In genomic region chr18:35707247-35707646, GRCh38 we compare ENCODE assay signal across 23 cellular contexts.
"Had no signal": no experiment of that assay in that cellular context is flagged by ENCODE, and none has a peak within 500 bp of the region (broad histone marks: within the 10 kb centered on the region; RNA-seq: fewer than 3 reads in every experiment).

No MANE protein-coding gene starts in this region.

- H3K4me3 Mint-ChIP-seq: activated CD8-positive, alpha-beta T cell treated with anti-CD3 and anti-CD28 coated beads for 36 hours; activated naive CD4-positive, alpha-beta T cell treated with anti-CD3 and anti-CD28 coated beads, Interleukin-2, amount 10 ng/mL, durations not matched to agents 7 days and 5 days; activated naive CD8-positive, alpha-beta T cell treated with anti-CD3 and anti-CD28 coated beads for 36 hours; activated T-cell treated with anti-CD3 and anti-CD28 coated beads, Interleukin-2, amount 50 U/mL, for 72 hours had no signal

- H3K27ac ChIP-seq: SJCRH30, WERI-Rb-1 had no signal

- H3K4me1 Mint-ChIP-seq: activated naive CD4-positive, alpha-beta T cell treated with anti-CD3 and anti-CD28 coated beads, Interleukin-2, amount 10 ng/mL, durations not matched to agents 7 days and 5 days; activated naive CD8-positive, alpha-beta T cell treated with anti-CD3 and anti-CD28 coated beads for 36 hours had no signal

- H3K9me3 ChIP-seq: breast epithelium, SJCRH30, SK-N-SH had no signal

- H3K27me3 ChIP-seq: breast epithelium, SJCRH30 had no signal

- H3K9me2 ChIP-seq: SK-N-SH had no signal

- H3K9ac ChIP-seq: SK-N-SH had no signal

- H3K4me1 ChIP-seq: breast epithelium, SJCRH30 had no signal

- H3K4me2 ChIP-seq: SK-N-SH had no signal

- H3K36me3 ChIP-seq: breast epithelium, SJCRH30, WERI-Rb-1 had no signal

- H3K9me3 Mint-ChIP-seq: activated CD8-positive, alpha-beta T cell treated with anti-CD3 and anti-CD28 coated beads for 36 hours; activated naive CD4-positive, alpha-beta T cell treated with anti-CD3 and anti-CD28 coated beads, Interleukin-2, amount 10 ng/mL, durations not matched to agents 7 days and 5 days; activated naive CD8-positive, alpha-beta T cell treated with anti-CD3 and anti-CD28 coated beads for 36 hours; activated T-helper 2 cell treated with anti-CD3 and anti-CD28 coated beads, Interferon-gamma antibody, Interleukin-2, Interleukin-4, amounts not matched to agents 10 μg/mL and 5 μg/mL and 100 μg/mL, durations not matched to agents 14 hours and 24 hours and 36 hours had no signal

- H3K27ac Mint-ChIP-seq: activated CD8-positive, alpha-beta T cell treated with anti-CD3 and anti-CD28 coated beads for 36 hours; activated naive CD4-positive, alpha-beta T cell treated with anti-CD3 and anti-CD28 coated beads, Interleukin-2, amount 10 ng/mL, durations not matched to agents 7 days and 5 days; activated naive CD8-positive, alpha-beta T cell treated with anti-CD3 and anti-CD28 coated beads for 36 hours; activated T-cell treated with anti-CD3 and anti-CD28 coated beads, Interleukin-2, amount 50 U/mL, for 72 hours; activated T-helper 2 cell treated with anti-CD3 and anti-CD28 coated beads, Interferon-gamma antibody, Interleukin-2, Interleukin-4, amounts not matched to agents 10 μg/mL and 5 μg/mL and 100 μg/mL, durations not matched to agents 14 hours and 24 hours and 36 hours had no signal

- H3K27me3 Mint-ChIP-seq: activated CD8-positive, alpha-beta T cell treated with anti-CD3 and anti-CD28 coated beads for 36 hours; activated naive CD4-positive, alpha-beta T cell treated with anti-CD3 and anti-CD28 coated beads, Interleukin-2, amount 10 ng/mL, durations not matched to agents 7 days and 5 days; activated naive CD8-positive, alpha-beta T cell treated with anti-CD3 and anti-CD28 coated beads for 36 hours had no signal

- ATAC-seq: activated CD4-positive, CD25-positive, alpha-beta regulatory T cell treated with anti-CD3 and anti-CD28 coated beads, Interleukin-2, amount 50 U/mL, for 24 hours; activated CD8-positive, alpha-beta T cell treated with anti-CD3 and anti-CD28 coated beads for 36 hours; activated T-cell treated with anti-CD3 and anti-CD28 coated beads, Interleukin-2, amount 50 U/mL, for 72 hours had no signal

- DNase-seq: activated CD4-positive, alpha-beta T cell treated with anti-CD3 and anti-CD28 coated beads for 4 hours; activated CD8-positive, alpha-beta memory T cell treated with anti-CD3 and anti-CD28 coated beads, Interleukin-2, amount 50 U/mL, for 4 hours; activated CD8-positive, alpha-beta T cell treated with anti-CD3 and anti-CD28 coated beads for 36 hours; activated gamma-delta T cell treated with Interleukin-2 at 50 U/mL for 16 hours; activated naive CD4-positive, alpha-beta T cell treated with anti-CD3 and anti-CD28 coated beads, Interleukin-2, amount 10 ng/mL, durations not matched to agents 7 days and 5 days; activated naive CD8-positive, alpha-beta T cell treated with anti-CD3 and anti-CD28 coated beads for 36 hours; activated T-cell treated with anti-CD3 and anti-CD28 coated beads, Interleukin-2, amount 50 U/mL, for 72 hours; KBM-7; NCI-H1048; NCI-H1417 treated with DMSO at 0.1 percent for 48 hours; NCI-H1694 treated with DMSO at 0.1 percent for 48 hours; NCI-H2029 treated with DMSO at 0.1 percent for 48 hours; NCI-H345; NCI-H510A; NCI-H526 treated with DMSO at 0.1 percent for 48 hours; NCI-H82; SJCRH30; SK-N-SH; T-helper 1 cell; WERI-Rb-1 had no signal

- H3K4me3 ChIP-seq: breast epithelium, SJCRH30 had no signal
